8 cellular contexts compared by ENCODE assay signal in the genomic region with DNA sequence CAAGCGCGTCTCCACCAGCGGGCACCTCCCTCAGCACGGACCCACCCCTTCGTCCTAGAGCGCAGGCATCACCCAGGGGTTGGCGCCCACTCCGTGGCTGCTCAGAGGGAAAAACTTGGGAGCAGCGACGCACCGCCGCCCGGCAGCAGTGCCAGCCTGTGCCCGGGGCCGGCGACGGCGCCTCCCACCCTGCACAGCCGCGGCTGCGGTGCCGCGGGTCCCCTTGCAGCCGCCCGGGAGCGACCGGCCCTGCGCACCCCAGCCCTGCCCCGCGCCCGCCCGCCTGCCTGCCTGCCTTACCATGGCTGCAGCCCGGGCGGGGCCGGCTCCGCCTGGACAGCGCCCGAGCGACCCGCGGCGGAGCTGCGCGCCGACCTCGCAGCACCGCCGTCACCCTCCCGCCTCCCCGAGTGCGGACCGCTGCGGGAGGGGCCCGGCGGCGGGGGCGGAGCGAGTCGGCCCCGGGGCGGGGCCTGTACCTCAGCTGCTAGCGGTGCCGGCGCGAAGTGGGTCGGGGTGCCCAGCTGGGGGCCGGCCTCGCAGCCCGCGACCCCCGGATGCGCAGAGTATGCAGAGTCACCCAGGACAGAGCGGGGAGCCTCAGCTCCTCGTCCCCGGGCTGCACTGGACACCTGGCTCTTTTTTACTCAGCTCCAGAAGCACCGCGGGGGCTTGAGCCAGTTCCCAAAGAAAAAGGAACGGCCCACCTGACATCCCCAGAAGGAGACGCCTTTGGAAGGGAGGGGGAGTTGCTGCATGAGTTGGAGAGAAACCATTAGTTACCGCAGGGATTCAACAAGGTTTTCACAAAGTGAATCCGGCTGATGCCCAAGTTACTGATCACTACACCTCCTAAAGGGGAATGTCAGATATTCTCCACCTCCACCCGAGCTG. TPM values are rescaled to one million over a fixed set of nuclear protein-coding genes. Genes with fewer than 3 reads are reported as not detected.
DNase-seq lines count a peak whose midpoint lies in the region; ATAC-seq and TF ChIP-seq lines count a peak whose summit lies in the region.

No MANE protein-coding gene starts in this region.

- H3K4me2 ChIP-seq in smooth muscle cell, result peak overlapping the region; percentile 91

- CTCF ChIA-PET in WTC11 (lab: Charles Lee), result interaction anchor here (0.6 to 6.5 kb wide), 10 partner anchors 9 to 805 kb away, joined by 3 to 42 read pairs (median 3); a partner anchor contains a TSS

- peaks cover 52% of the 10 kb centered on the region for H3K27me3 Mint-ChIP-seq in WTC11 (ENCODE audit: low read depth)

- H3K4me1 Mint-ChIP-seq in WTC11, result peaks cover 39% of the 10 kb centered on the region

- no peaks in the 10 kb centered on the region for H3F3A ChIP-seq in smooth muscle cell (ENCODE audit: low read depth)

- peak overlapping the region; percentile 99 for H3K27ac ChIP-seq in caudate nucleus (ENCODE audit: low read depth, low read length)
- H3K27ac ChIP-seq in smooth muscle cell (ENCODE audit: low read depth), result no peak overlapping the region

- H4K20me1 ChIP-seq in smooth muscle cell (ENCODE audit: low read depth), result no peaks in the 10 kb centered on the region

- H3K79me2 ChIP-seq in smooth muscle cell (ENCODE audit: low read depth), result no peaks in the 10 kb centered on the region

- no peak for TF ChIP-seq CTCF in WTC11 (IDR thresholded peaks at IDR 0.05)
- no peak for TF ChIP-seq CTCF in smooth muscle cell (IDR thresholded peaks at IDR 0.05; ENCODE audit: borderline replicate concordance, insufficient read depth, poor library complexity, severe bottlenecking)

- no peak overlapping the region for H3K9ac ChIP-seq in smooth muscle cell (ENCODE audit: low read depth)

- H2AFZ ChIP-seq in smooth muscle cell (ENCODE audit: low read depth), result peak overlapping the region; percentile 39

- POLR2A ChIA-PET in WTC11 (lab: Charles Lee), result interaction anchor here (0.5 to 1.0 kb wide), 2 partner anchors 77 to 100 kb away, joined by 3 to 5 read pairs; no protein-coding TSS in a partner anchor

- peak; percentile 50 for ATAC-seq in GM18907 (IDR thresholded peaks at IDR 0.05; ENCODE audit: unreplicated experiment)
- ATAC-seq in WTC11, result peak; percentile 79

- no peak overlapping the region for H3K27ac Mint-ChIP-seq in WTC11

- H3K4me3 ChIP-seq in smooth muscle cell, result peak overlapping the region; percentile 61

- no peaks in the 10 kb centered on the region for H3K9me3 Mint-ChIP-seq in WTC11

- peak; percentile 30 for DNase-seq in KBM-7
- DNase-seq in WTC11 (ENCODE audit: low spot score), result peak; percentile 70
- peak in 55 of 61 donors; percentile 40 to 85 (median 67) for DNase-seq in caudate nucleus (lab: John Stamatoyannopoulos, UW)
- DNase-seq in islet precursor cell, result peak; percentile 87
- peak; percentile 14 for DNase-seq in smooth muscle cell (lab: John Stamatoyannopoulos, UW; ENCODE audit: unreplicated experiment)
- no peak for DNase-seq in NOMO-1 treated with dmso at 0.1 percent for 144 hours (lab: John Stamatoyannopoulos, UW; ENCODE audit: unreplicated experiment)
- no peak for DNase-seq in kidney glomerular epithelial cell (lab: John Stamatoyannopoulos, UW)

- 4% methylated on average over 40 of the region's 82 CpGs for WGBS in smooth muscle cell (ENCODE audit: low lambda C conversion rate)

- no peaks in the 10 kb centered on the region for H3K9me3 ChIP-seq in smooth muscle cell (replicated peaks; ENCODE audit: low read depth)

- H3K36me3 Mint-ChIP-seq in WTC11, result no peaks in the 10 kb centered on the region

- H3K27me3 ChIP-seq in smooth muscle cell (ENCODE audit: low read depth), result peaks cover 9% of the 10 kb centered on the region

- in situ Hi-C loops in KBM-7 (cut with MboI; ENCODE audit: low pct_unique_long_range_greater_than_20kb, low sequenced_read_pairs), result loop anchor here (25.0 kb wide), 1 partner anchor 480 kb away; no protein-coding TSS in a partner anchor

- peak overlapping the region; percentile 68 for H3K4me3 Mint-ChIP-seq in WTC11

- peaks cover 6% of the 10 kb centered on the region for H3K4me1 ChIP-seq in smooth muscle cell (ENCODE audit: low read depth)

- H3K36me3 ChIP-seq in smooth muscle cell (ENCODE audit: low read depth), result no peaks in the 10 kb centered on the region

TF ChIP-seq in WTC11, 78 proteins besides CTCF, POLR2A, EP300 and RAD21:
- TF ChIP-seq ZNF232 (CRISPR knock-in tag; IDR thresholded peaks at IDR 0.05) (no peak), SP1 (CRISPR knock-in tag; conservative IDR thresholded peaks at IDR 0.05) (peak; percentile 34)
- TF ChIP-seq, protein P1, sequence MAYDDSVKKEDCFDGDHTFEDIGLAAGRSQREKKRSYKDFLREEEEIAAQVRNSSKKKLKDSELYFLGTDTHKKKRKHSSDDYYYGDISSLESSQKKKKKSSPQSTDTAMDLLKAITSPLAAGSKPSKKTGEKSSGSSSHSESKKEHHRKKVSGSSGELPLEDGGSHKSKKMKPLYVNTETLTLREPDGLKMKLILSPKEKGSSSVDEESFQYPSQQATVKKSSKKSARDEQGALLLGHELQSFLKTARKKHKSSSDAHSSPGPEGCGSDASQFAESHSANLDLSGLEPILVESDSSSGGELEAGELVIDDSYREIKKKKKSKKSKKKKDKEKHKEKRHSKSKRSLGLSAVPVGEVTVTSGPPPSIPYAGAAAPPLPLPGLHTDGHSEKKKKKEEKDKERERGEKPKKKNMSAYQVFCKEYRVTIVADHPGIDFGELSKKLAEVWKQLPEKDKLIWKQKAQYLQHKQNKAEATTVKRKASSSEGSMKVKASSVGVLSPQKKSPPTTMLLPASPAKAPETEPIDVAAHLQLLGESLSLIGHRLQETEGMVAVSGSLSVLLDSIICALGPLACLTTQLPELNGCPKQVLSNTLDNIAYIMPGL (CRISPR knock-in tag; IDR thresholded peaks at IDR 0.05), result 0 out of 2 replicates have a peak, but pooled peaks have one; percentile 21
- TF ChIP-seq, protein P2, sequence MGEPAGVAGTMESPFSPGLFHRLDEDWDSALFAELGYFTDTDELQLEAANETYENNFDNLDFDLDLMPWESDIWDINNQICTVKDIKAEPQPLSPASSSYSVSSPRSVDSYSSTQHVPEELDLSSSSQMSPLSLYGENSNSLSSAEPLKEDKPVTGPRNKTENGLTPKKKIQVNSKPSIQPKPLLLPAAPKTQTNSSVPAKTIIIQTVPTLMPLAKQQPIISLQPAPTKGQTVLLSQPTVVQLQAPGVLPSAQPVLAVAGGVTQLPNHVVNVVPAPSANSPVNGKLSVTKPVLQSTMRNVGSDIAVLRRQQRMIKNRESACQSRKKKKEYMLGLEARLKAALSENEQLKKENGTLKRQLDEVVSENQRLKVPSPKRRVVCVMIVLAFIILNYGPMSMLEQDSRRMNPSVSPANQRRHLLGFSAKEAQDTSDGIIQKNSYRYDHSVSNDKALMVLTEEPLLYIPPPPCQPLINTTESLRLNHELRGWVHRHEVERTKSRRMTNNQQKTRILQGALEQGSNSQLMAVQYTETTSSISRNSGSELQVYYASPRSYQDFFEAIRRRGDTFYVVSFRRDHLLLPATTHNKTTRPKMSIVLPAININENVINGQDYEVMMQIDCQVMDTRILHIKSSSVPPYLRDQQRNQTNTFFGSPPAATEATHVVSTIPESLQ (CRISPR knock-in tag; IDR thresholded peaks at IDR 0.05), result no peak
- TF ChIP-seq, protein P3, sequence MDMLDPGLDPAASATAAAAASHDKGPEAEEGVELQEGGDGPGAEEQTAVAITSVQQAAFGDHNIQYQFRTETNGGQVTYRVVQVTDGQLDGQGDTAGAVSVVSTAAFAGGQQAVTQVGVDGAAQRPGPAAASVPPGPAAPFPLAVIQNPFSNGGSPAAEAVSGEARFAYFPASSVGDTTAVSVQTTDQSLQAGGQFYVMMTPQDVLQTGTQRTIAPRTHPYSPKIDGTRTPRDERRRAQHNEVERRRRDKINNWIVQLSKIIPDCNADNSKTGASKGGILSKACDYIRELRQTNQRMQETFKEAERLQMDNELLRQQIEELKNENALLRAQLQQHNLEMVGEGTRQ (CRISPR knock-in tag; IDR thresholded peaks at IDR 0.05), result 0 out of 2 replicates have a peak, but pooled peaks have one; percentile 8

RNA-seq across cellular contexts. Expression of a gene that starts 17.5 kb away (rescaled TPM):
- 30.2 to 32.5 TPM (median 30.8 TPM) in 3 replicates for total RNA-seq in WTC11 (2021)
- total RNA-seq in smooth muscle cell, result 25.4 and 45.0 TPM in 2 replicates
- polyA plus RNA-seq in smooth muscle cell, result 15.8 and 20.6 TPM in 2 replicates

RNA-seq across cellular contexts. Expression of a gene that starts 43.7 kb away (rescaled TPM):
- total RNA-seq in WTC11 (2021) (0.07 to 0.11 TPM (median 0.09 TPM) in 3 replicates), smooth muscle cell (not detected in 2 replicates)
- not detected in 2 replicates for polyA plus RNA-seq in smooth muscle cell

Comparison
In these comparisons a context has a peak if more than half of its experiments do, and no peak if none do; other contexts are left out.
1. DNase-seq: peak in KBM-7 (single experiment), WTC11 (single experiment), caudate nucleus (55 of 61), islet precursor cell (single experiment) and smooth muscle cell (single experiment); none in NOMO-1 treated with dmso at 0.1 percent for 144 hours (single experiment) and kidney glomerular epithelial cell (single experiment).